In the genomic region with DNA sequence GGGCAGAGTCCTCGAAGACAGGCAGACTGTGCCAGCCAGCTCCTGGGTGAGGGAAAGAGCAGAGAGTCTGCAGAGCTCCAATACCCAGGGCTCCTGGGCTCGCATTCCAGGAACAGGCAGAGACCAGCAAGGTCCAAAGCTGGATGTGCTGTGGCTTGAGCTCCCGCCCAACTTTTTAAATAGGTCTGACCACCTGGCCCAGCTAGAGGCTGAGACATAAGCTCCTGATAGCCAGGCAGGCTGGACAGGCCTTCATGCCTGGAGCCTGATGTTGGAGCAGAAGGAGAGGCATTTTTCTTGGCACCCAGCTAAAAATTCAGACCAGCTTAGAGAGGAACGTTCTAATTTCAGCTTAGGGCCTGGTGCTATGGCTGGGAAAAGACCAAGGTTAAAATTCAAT, we compare ENCODE assay signal across 16 cellular contexts.
DNase-seq lines count a peak whose midpoint lies in the region; ATAC-seq and TF ChIP-seq lines count a peak whose summit lies in the region.
"Had no signal": no experiment of that assay in that cellular context is flagged by ENCODE, and none has a peak within 500 bp of the region (broad histone marks: within the 10 kb centered on the region; RNA-seq: fewer than 3 reads in every experiment).

No MANE protein-coding gene starts in this region.

- H2AK5ac ChIP-seq in mesenchymal stem cell (ENCODE audit: low read length, severe bottlenecking), result peak overlapping the region; percentile 58

- no peaks in the 10 kb centered on the region for H3K36me3 ChIP-seq in heart right ventricle
- no peaks in the 10 kb centered on the region for H3K36me3 ChIP-seq in left ventricle myocardium inferior
- H3K36me3 ChIP-seq in mesenchymal stem cell (ENCODE audit: control insufficient read depth in 1 of 2, insufficient read depth in 2 of 2, low read depth in 1 of 2, low read length in 2 of 2), result peaks cover 0 to 27% of the 10 kb centered on the region in 2 experiments
- H3K36me3 ChIP-seq: Peyer's patch had no signal

- no peak overlapping the region for H2BK120ac ChIP-seq in mesenchymal stem cell (ENCODE audit: low read depth, low read length)

- H2AFZ ChIP-seq in mesenchymal stem cell (ENCODE audit: low read depth, low read length), result no peak overlapping the region

- TF ChIP-seq CTCF in heart right ventricle (IDR thresholded peaks at IDR 0.05), result no peak
- TF ChIP-seq CTCF in left ventricle myocardium inferior (IDR thresholded peaks at IDR 0.05; ENCODE audit: borderline replicate concordance), result no peak
- no peak for TF ChIP-seq CTCF in natural killer cell (IDR thresholded peaks at IDR 0.05)

- no peak for DNase-seq in heart right ventricle
- no peak for DNase-seq in left ventricle myocardium inferior
- DNase-seq in cerebellar nuclear complex (lab: John Stamatoyannopoulos, UW), result peak; percentile 95 to 96
- DNase-seq in mesenchymal stem cell, result no peak
- DNase-seq in NCI-H2227 (lab: John Stamatoyannopoulos, UW; ENCODE audit: unreplicated experiment), result no peak
- no peak for DNase-seq in natural killer cell
- no peak for DNase-seq in GF-D8 (lab: John Stamatoyannopoulos, UW)
- DNase-seq in stimulated activated CD4-positive, alpha-beta T cell treated with anti-CD3 and anti-CD28 coated beads, Interleukin-1b, Interleukin-23, amount 100 ng/mL, for 48 hours, result no peak
- DNase-seq: DMS53, H9, Karpas-422, NCI-H1417, NCI-H1930, NCI-H524, Peyer's patch had no signal

- H4K8ac ChIP-seq in mesenchymal stem cell (ENCODE audit: low read length), result no peak overlapping the region

- H3K27me3 ChIP-seq in heart right ventricle (no peaks in the 10 kb centered on the region), left ventricle myocardium inferior (ENCODE audit: low read depth) (no peaks in the 10 kb centered on the region), mesenchymal stem cell (ENCODE audit: control insufficient read depth in 1 of 2, insufficient read depth in 1 of 2, low read length in 2 of 2) (no peaks in the 10 kb centered on the region)
- H3K27me3 ChIP-seq: Peyer's patch had no signal

- H3K36me3 Mint-ChIP-seq in natural killer cell, result no peaks in the 10 kb centered on the region

- H3K4me2 ChIP-seq in mesenchymal stem cell (ENCODE audit: low read length, poor library complexity, severe bottlenecking), result no peak overlapping the region

- H3K18ac ChIP-seq in mesenchymal stem cell (ENCODE audit: low read depth in 1 of 2, low read length in 2 of 2), result peak overlapping the region in 1 of 2 experiments; percentile 37

- H3K27ac ChIP-seq in heart right ventricle (no peak overlapping the region), left ventricle myocardium inferior (replicated peaks) (no peak overlapping the region), mesenchymal stem cell (ENCODE audit: low read length, poor library complexity, severe bottlenecking) (no peak overlapping the region)
- H3K27ac ChIP-seq: Peyer's patch had no signal

- no peak overlapping the region for H3K4ac ChIP-seq in mesenchymal stem cell (ENCODE audit: low read depth in 1 of 2, low read length in 2 of 2)

- H3K14ac ChIP-seq in mesenchymal stem cell (ENCODE audit: low read length in 2 of 2), result no peak overlapping the region

- no peak overlapping the region for H3K9ac ChIP-seq in mesenchymal stem cell (ENCODE audit: low read length)

- peaks cover 0 to 10% (median 0%) of the 10 kb centered on the region in 11 donors for H3K9me3 ChIP-seq in heart right ventricle
- H3K9me3 ChIP-seq in left ventricle myocardium inferior (replicated peaks), result peaks cover 10% of the 10 kb centered on the region
- peaks cover 6% of the 10 kb centered on the region for H3K9me3 ChIP-seq in mesenchymal stem cell (ENCODE audit: control insufficient read depth, low read length)

- no peak overlapping the region for H3K4me3 Mint-ChIP-seq in natural killer cell
- H3K4me3 Mint-ChIP-seq: H9 had no signal

- H3K23ac ChIP-seq in mesenchymal stem cell (ENCODE audit: low read length in 2 of 2), result no peak overlapping the region

- H3K4me1 ChIP-seq in heart right ventricle (peaks cover 0 to 19% (median 6%) of the 10 kb centered on the region in 9 donors), left ventricle myocardium inferior (peaks cover 23% of the 10 kb centered on the region), mesenchymal stem cell (ENCODE audit: control insufficient read depth, insufficient read depth, low read depth, low read length) (peaks cover 31% of the 10 kb centered on the region)
- H3K4me1 ChIP-seq: Peyer's patch had no signal

- no peak overlapping the region for H2BK15ac ChIP-seq in mesenchymal stem cell (ENCODE audit: low read depth, poor library complexity, severe bottlenecking)

- H3K9me3 Mint-ChIP-seq in natural killer cell, result no peaks in the 10 kb centered on the region

- intact Hi-C loops in heart right ventricle (cut with DNase I) (no loop called here), left ventricle myocardium inferior (cut with micrococcal nuclease) (no loop called here), natural killer cell (cut with micrococcal nuclease) (no loop called here)

- no peaks in the 10 kb centered on the region for H3K4me1 Mint-ChIP-seq in natural killer cell

- H3K79me1 ChIP-seq in mesenchymal stem cell (replicated peaks; ENCODE audit: low read length, poor library complexity, severe bottlenecking), result peaks cover 35% of the 10 kb centered on the region

- 73% methylated on average over 4 of the region's 4 CpGs for WGBS in heart right ventricle, 2 donors
- 97% methylated on average over 3 of the region's 4 CpGs for WGBS in mesenchymal stem cell

- H3K4me3 ChIP-seq in heart right ventricle, result no peak overlapping the region
- no peak overlapping the region for H3K4me3 ChIP-seq in left ventricle myocardium inferior
- H3K4me3 ChIP-seq in mesenchymal stem cell (ENCODE audit: insufficient read depth in 1 of 2, low read depth in 1 of 2, low read length in 2 of 2), result no peak overlapping the region
- H3K4me3 ChIP-seq: GM12878, Peyer's patch had no signal

- no peak overlapping the region for H3K27ac Mint-ChIP-seq in natural killer cell
- H3K27ac Mint-ChIP-seq: H9 had no signal

- no peak overlapping the region for H2BK5ac ChIP-seq in mesenchymal stem cell (ENCODE audit: low read depth, low read length, poor library complexity, severe bottlenecking)

- peak overlapping the region in 1 of 2 experiments; percentile 24 for H2BK12ac ChIP-seq in mesenchymal stem cell (ENCODE audit: low read length in 2 of 2)

- ATAC-seq in heart right ventricle (peak in 5 of 8 donors; percentile 5 to 57 (median 44)), natural killer cell (no peak)
- ATAC-seq: GM12878 had no signal

- peaks cover 0 to 10% of the 10 kb centered on the region in 2 donors for H3K27me3 Mint-ChIP-seq in natural killer cell (ENCODE audit: low read depth in 2 of 2)

- no peak overlapping the region for H4K91ac ChIP-seq in mesenchymal stem cell (ENCODE audit: low read length)

Comparison
In these comparisons a context has a peak if more than half of its experiments do, and no peak if none do; other contexts are left out.
1. ATAC-seq: peak in heart right ventricle (5 of 8); none in natural killer cell (0 of 3).
2. DNase-seq: peak in cerebellar nuclear complex (2 of 2); none in heart right ventricle (0 of 2), left ventricle myocardium inferior (single experiment), mesenchymal stem cell (single experiment), NCI-H2227 (single experiment), natural killer cell (single experiment), GF-D8 (single experiment) and stimulated activated CD4-positive, alpha-beta T cell treated with anti-CD3 and anti-CD28 coated beads, Interleukin-1b, Interleukin-23, amount 100 ng/mL, for 48 hours (single experiment).